ENCODE assay signal across 1 cellular context in genomic region chr3:19151171-19151570, GRCh38.
TF ChIP-seq lines count a peak whose summit lies in the region.

No MANE protein-coding gene starts in this region.

TF ChIP-seq in A549, 52 proteins besides CTCF, POLR2A, EP300 and RAD21 (continued from another document):
- TF ChIP-seq, protein P1, sequence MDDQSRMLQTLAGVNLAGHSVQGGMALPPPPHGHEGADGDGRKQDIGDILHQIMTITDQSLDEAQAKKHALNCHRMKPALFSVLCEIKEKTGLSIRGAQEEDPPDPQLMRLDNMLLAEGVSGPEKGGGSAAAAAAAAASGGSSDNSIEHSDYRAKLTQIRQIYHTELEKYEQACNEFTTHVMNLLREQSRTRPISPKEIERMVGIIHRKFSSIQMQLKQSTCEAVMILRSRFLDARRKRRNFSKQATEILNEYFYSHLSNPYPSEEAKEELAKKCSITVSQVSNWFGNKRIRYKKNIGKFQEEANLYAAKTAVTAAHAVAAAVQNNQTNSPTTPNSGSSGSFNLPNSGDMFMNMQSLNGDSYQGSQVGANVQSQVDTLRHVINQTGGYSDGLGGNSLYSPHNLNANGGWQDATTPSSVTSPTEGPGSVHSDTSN (IDR thresholded peaks at IDR 0.05) = no peak
- TF ChIP-seq HMGXB4 (CRISPR knock-in tag; IDR thresholded peaks at IDR 0.05; ENCODE audit: borderline replicate concordance) (no peak), ZFP36 (IDR thresholded peaks at IDR 0.05; ENCODE audit: borderline replicate concordance, partially characterized antibody) (no peak), RCOR1 (IDR thresholded peaks at IDR 0.05; ENCODE audit: low read depth, low read length) (no peak), MAFK (IDR thresholded peaks at IDR 0.05; ENCODE audit: partially characterized antibody) (peak; percentile 71)
